ENCODE assay signal across 8 cellular contexts in the genomic region with DNA sequence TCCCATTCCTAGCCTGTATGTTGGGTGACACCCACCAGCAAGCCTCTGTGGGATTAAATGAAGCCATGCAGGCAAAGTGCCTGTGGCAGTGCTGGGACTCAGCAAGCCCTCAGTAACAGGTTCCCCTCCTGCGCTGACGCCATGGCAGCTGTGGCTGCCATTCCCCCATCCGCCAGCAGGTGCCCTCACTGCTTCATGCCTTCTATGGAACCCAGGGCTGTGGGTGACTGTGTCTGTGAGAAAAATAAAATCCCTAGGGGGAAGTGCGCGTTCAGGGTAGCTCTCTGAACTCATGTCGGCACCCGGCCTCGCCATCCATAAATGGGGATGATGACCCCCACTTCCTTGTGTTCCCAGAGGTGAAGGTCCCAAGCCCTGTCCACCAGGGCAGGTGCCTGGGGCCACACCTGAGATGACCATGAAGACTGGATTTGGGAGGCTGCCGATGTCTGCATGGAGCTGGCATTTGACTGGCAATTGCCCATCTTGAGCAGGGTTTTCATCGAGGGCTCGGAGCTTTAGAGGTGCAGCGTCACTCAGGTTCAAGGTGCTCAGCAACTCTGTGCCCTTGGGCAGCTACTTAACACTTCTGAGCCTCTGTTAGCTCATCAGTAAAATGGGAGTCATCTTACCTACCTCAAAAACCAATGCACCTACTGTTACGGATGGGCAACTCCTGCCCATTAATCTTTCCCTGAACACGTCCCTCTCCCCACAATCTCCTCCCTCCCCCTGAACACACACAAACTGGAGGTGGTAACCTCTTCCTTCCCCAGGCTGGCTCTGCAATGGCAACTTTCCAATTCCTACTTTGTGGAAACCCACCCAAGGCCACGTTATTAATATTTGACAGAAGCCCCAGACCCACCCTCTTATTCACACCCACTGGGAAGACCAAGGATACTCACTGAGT. TPM values are rescaled to one million over a fixed set of nuclear protein-coding genes. Genes with fewer than 3 reads are reported as not detected.
DNase-seq lines count a peak whose midpoint lies in the region; ATAC-seq and TF ChIP-seq lines count a peak whose summit lies in the region.

No MANE protein-coding gene starts in this region.

- no peak overlapping the region for H2BK12ac ChIP-seq in trophoblast cell (ENCODE audit: low read length)

- H3K27ac ChIP-seq in GM23248 (no peak overlapping the region), Karpas-422 (ENCODE audit: low read length) (no peak overlapping the region), trophoblast cell (ENCODE audit: low read depth, low read length) (no peak overlapping the region), upper lobe of right lung (no peak overlapping the region)

- no peak overlapping the region for H3K4ac ChIP-seq in trophoblast cell (ENCODE audit: low read depth, low read length)

- H3K4me1 ChIP-seq in GM23248 (ENCODE audit: insufficient read depth) (no peaks in the 10 kb centered on the region), Karpas-422 (ENCODE audit: low read length) (no peaks in the 10 kb centered on the region), trophoblast cell (ENCODE audit: control insufficient read depth in 1 of 2, insufficient read depth in 2 of 2, low read length in 2 of 2) (peaks cover 9% of the 10 kb centered on the region in 2 experiments), upper lobe of right lung (peaks cover 4% of the 10 kb centered on the region)

- no peak overlapping the region for H3K4me2 ChIP-seq in GM23248 (ENCODE audit: unreplicated experiment)
- no peak overlapping the region for H3K4me2 ChIP-seq in Karpas-422 (ENCODE audit: low read depth, low read length, poor library complexity, severe bottlenecking)
- no peak overlapping the region for H3K4me2 ChIP-seq in trophoblast cell (ENCODE audit: low read length)

- no peaks in the 10 kb centered on the region for H3K79me1 ChIP-seq in trophoblast cell (ENCODE audit: low read length)

- H4K12ac ChIP-seq in trophoblast cell (ENCODE audit: low read depth, low read length), result no peak overlapping the region

- H3K79me2 ChIP-seq in GM23248 (ENCODE audit: insufficient read depth) (no peaks in the 10 kb centered on the region), Karpas-422 (ENCODE audit: low read length) (no peaks in the 10 kb centered on the region), trophoblast cell (ENCODE audit: control insufficient read depth, insufficient read depth, low read length, poor library complexity) (no peaks in the 10 kb centered on the region)

- no peak overlapping the region for H3K23ac ChIP-seq in trophoblast cell (ENCODE audit: low read length)

- peak; percentile 85 for ATAC-seq in upper lobe of right lung

- H3F3A ChIP-seq in GM23248 (ENCODE audit: insufficient read depth), result no peaks in the 10 kb centered on the region

- intact Hi-C loops in upper lobe of right lung (cut with DNase I), result no loop called here

- DNase-seq in GF-D8 (lab: John Stamatoyannopoulos, UW), result peak; percentile 6
- DNase-seq in GM23248, result peak; percentile 77
- peak; percentile 87 for DNase-seq in Karpas-422
- DNase-seq in SHP77 (lab: John Stamatoyannopoulos, UW), result peak; percentile 44 to 67
- DNase-seq in activated effector memory CD4-positive, alpha-beta T cell treated with Interleukin-2 at 50 U/mL for 16 hours, result peak; percentile 79
- DNase-seq in foreskin melanocyte, result peak; percentile 54
- peak; percentile 73 to 84 for DNase-seq in trophoblast cell
- peak; percentile 87 for DNase-seq in upper lobe of right lung

- no peak overlapping the region for H4K91ac ChIP-seq in trophoblast cell (ENCODE audit: low read depth, low read length)

- peak; percentile 91 for TF ChIP-seq CTCF in upper lobe of right lung (IDR thresholded peaks at IDR 0.05)

- H3K9me3 ChIP-seq in GM23248 (ENCODE audit: low read depth) (no peaks in the 10 kb centered on the region), Karpas-422 (ENCODE audit: low read length) (no peaks in the 10 kb centered on the region), trophoblast cell (ENCODE audit: insufficient read depth, low read depth, low read length) (no peaks in the 10 kb centered on the region), upper lobe of right lung (no peaks in the 10 kb centered on the region)

- no peak overlapping the region for H2BK5ac ChIP-seq in trophoblast cell (ENCODE audit: low read depth, low read length, poor library complexity)

- no peak overlapping the region for H3K14ac ChIP-seq in trophoblast cell (ENCODE audit: low read length)

- H3K4me3 ChIP-seq in GM23248 (no peak overlapping the region), Karpas-422 (ENCODE audit: low read length) (no peak overlapping the region), trophoblast cell (ENCODE audit: low read depth, low read length) (peak overlapping the region; percentile 23), upper lobe of right lung (no peak overlapping the region)

- H3K9ac ChIP-seq in GM23248 (no peak overlapping the region), Karpas-422 (ENCODE audit: low read length) (no peak overlapping the region), trophoblast cell (ENCODE audit: low read length) (no peak overlapping the region)

- peaks cover 66% of the 10 kb centered on the region for H3K27me3 ChIP-seq in GM23248 (replicated peaks; ENCODE audit: insufficient read depth)
- no peaks in the 10 kb centered on the region for H3K27me3 ChIP-seq in Karpas-422 (ENCODE audit: low read length)
- peaks cover 33% of the 10 kb centered on the region for H3K27me3 ChIP-seq in trophoblast cell (ENCODE audit: insufficient read depth, low read length)
- H3K27me3 ChIP-seq in upper lobe of right lung, result peaks cover 35% of the 10 kb centered on the region

- in situ Hi-C loops in GM23248 (cut with MboI), result no loop called here

- H4K20me1 ChIP-seq in GM23248 (ENCODE audit: insufficient read depth) (no peaks in the 10 kb centered on the region), Karpas-422 (ENCODE audit: insufficient read depth, low read depth, low read length) (no peaks in the 10 kb centered on the region)

- no peak overlapping the region for H4K8ac ChIP-seq in trophoblast cell (ENCODE audit: low read depth, low read length)

- no peak overlapping the region for H3K18ac ChIP-seq in trophoblast cell (ENCODE audit: low read length)

- H2AFZ ChIP-seq in GM23248, result no peak overlapping the region
- no peak overlapping the region for H2AFZ ChIP-seq in Karpas-422 (ENCODE audit: low read length)
- no peak overlapping the region for H2AFZ ChIP-seq in trophoblast cell (ENCODE audit: insufficient read depth, low read length, poor library complexity)

- no peaks in the 10 kb centered on the region for H3K9me2 ChIP-seq in GM23248 (ENCODE audit: insufficient read depth)
- H3K9me2 ChIP-seq in Karpas-422 (replicated peaks; ENCODE audit: insufficient read depth, low read length), result no peaks in the 10 kb centered on the region

- H2AK5ac ChIP-seq in trophoblast cell (ENCODE audit: low read length), result no peak overlapping the region

- H2BK120ac ChIP-seq in trophoblast cell (ENCODE audit: insufficient read depth, low read length, poor library complexity), result no peak overlapping the region

- WGBS in GM23248 (ENCODE audit: low coverage in 1 of 2, low lambda C conversion rate in 2 of 2, missing lambda C conversion rate in 2 of 2), 2 experiments, result 13 to 17% methylated on average over 15 of the region's 15 CpGs
- WGBS in trophoblast cell (ENCODE audit: extremely low coverage, insufficient coverage, insufficient read length), result no CpG with 5 or more reads among the region's 15 CpGs

- no peaks in the 10 kb centered on the region for H3K36me3 ChIP-seq in GM23248 (ENCODE audit: low read depth)
- no peaks in the 10 kb centered on the region for H3K36me3 ChIP-seq in Karpas-422 (ENCODE audit: insufficient read depth, low read length)
- H3K36me3 ChIP-seq in trophoblast cell (ENCODE audit: control insufficient read depth in 1 of 2, insufficient read depth in 2 of 2, low read length in 2 of 2), result no peaks in the 10 kb centered on the region
- H3K36me3 ChIP-seq in upper lobe of right lung, result no peaks in the 10 kb centered on the region

RNA-seq across cellular contexts. Expression of gene MAL, which starts 2.9 kb away (rescaled TPM):
- not detected in 2 replicates for total RNA-seq in GM23248 (2014; rRNA removed; shearing (Covaris generic))
- not detected in 2 replicates for polyA plus RNA-seq in GM23248 (2016; fragmentation: Nextera tagmentation; extraction: Ambion mirVana)
- total RNA-seq in Karpas-422 (2014; rRNA removed; shearing (Covaris generic); ENCODE audit: low replicate concordance), result not detected in 2 replicates
- 0.04 and 0.08 TPM in 2 replicates for polyA plus RNA-seq in trophoblast cell (2013)
- 21.2 TPM for total RNA-seq in upper lobe of right lung

Comparison
In these comparisons a context has a peak if more than half of its experiments do, and no peak if none do; other contexts are left out.
1. DNase-seq: peak in every context shown above with its lines; median percentile 87 in Karpas-422; 87 in upper lobe of right lung; 79 in activated effector memory CD4-positive, alpha-beta T cell treated with Interleukin-2 at 50 U/mL for 16 hours; 78 in trophoblast cell; 77 in GM23248; 56 in SHP77; 54 in foreskin melanocyte; 6 in GF-D8.
2. RNA of gene MAL, which starts 2.9 kb away (total RNA-seq): 21.2 TPM in upper lobe of right lung (single experiment); not detected in GM23248 and not detected in Karpas-422; every median in the first group is over 10 times any median in the second.